In genomic region chr14:100203962-100204834, GRCh38 we compare ENCODE assay signal across 1 cellular context.
TF ChIP-seq lines count a peak whose summit lies in the region.

No MANE protein-coding gene starts in this region.

TF ChIP-seq in HepG2, 621 proteins besides CTCF, POLR2A, EP300 and RAD21 (continued from another document and continues in another):
- TF ChIP-seq, protein P1, sequence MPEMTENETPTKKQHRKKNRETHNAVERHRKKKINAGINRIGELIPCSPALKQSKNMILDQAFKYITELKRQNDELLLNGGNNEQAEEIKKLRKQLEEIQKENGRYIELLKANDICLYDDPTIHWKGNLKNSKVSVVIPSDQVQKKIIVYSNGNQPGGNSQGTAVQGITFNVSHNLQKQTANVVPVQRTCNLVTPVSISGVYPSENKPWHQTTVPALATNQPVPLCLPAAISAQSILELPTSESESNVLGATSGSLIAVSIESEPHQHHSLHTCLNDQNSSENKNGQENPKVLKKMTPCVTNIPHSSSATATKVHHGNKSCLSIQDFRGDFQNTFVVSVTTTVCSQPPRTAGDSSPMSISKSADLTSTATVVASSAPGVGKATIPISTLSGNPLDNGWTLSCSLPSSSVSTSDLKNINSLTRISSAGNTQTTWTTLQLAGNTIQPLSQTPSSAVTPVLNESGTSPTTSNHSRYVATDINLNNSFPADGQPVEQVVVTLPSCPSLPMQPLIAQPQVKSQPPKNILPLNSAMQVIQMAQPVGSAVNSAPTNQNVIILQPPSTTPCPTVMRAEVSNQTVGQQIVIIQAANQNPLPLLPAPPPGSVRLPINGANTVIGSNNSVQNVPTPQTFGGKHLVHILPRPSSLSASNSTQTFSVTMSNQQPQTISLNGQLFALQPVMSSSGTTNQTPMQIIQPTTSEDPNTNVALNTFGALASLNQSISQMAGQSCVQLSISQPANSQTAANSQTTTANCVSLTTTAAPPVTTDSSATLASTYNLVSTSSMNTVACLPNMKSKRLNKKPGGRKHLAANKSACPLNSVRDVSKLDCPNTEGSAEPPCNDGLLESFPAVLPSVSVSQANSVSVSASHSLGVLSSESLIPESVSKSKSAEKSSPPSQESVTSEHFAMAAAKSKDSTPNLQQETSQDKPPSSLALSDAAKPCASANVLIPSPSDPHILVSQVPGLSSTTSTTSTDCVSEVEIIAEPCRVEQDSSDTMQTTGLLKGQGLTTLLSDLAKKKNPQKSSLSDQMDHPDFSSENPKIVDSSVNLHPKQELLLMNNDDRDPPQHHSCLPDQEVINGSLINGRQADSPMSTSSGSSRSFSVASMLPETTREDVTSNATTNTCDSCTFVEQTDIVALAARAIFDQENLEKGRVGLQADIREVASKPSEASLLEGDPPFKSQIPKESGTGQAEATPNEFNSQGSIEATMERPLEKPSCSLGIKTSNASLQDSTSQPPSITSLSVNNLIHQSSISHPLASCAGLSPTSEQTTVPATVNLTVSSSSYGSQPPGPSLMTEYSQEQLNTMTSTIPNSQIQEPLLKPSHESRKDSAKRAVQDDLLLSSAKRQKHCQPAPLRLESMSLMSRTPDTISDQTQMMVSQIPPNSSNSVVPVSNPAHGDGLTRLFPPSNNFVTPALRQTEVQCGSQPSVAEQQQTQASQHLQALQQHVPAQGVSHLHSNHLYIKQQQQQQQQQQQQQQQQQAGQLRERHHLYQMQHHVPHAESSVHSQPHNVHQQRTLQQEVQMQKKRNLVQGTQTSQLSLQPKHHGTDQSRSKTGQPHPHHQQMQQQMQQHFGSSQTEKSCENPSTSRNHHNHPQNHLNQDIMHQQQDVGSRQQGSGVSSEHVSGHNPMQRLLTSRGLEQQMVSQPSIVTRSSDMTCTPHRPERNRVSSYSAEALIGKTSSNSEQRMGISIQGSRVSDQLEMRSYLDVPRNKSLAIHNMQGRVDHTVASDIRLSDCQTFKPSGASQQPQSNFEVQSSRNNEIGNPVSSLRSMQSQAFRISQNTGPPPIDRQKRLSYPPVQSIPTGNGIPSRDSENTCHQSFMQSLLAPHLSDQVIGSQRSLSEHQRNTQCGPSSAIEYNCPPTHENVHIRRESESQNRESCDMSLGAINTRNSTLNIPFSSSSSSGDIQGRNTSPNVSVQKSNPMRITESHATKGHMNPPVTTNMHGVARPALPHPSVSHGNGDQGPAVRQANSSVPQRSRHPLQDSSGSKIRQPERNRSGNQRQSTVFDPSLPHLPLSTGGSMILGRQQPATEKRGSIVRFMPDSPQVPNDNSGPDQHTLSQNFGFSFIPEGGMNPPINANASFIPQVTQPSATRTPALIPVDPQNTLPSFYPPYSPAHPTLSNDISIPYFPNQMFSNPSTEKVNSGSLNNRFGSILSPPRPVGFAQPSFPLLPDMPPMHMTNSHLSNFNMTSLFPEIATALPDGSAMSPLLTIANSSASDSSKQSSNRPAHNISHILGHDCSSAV (CRISPR knock-in tag; IDR thresholded peaks at IDR 0.05; ENCODE audit: borderline replicate concordance) = no peak
- TF ChIP-seq PAWR (CRISPR knock-in tag; IDR thresholded peaks at IDR 0.05; ENCODE audit: borderline replicate concordance) (no peak), ZNF761 (CRISPR knock-in tag; conservative IDR thresholded peaks at IDR 0.05) (no peak), ZKSCAN1 (IDR thresholded peaks at IDR 0.05; ENCODE audit: low read length) (no peak), ZNF747 (CRISPR knock-in tag; IDR thresholded peaks at IDR 0.05; ENCODE audit: borderline replicate concordance) (no peak), ZNF143 (CRISPR knock-in tag; IDR thresholded peaks at IDR 0.05) (no peak), ZNF205 (CRISPR knock-in tag; IDR thresholded peaks at IDR 0.05) (peak; percentile 43; the same call in 1 of the 2 replicates), MBNL3 (CRISPR knock-in tag; conservative IDR thresholded peaks at IDR 0.05) (no peak), RXRA (CRISPR knock-in tag; IDR thresholded peaks at IDR 0.05) (peak; percentile 40; the same call in 1 of the 2 replicates), TBX3 (IDR thresholded peaks at IDR 0.05; ENCODE audit: borderline replicate concordance) (no peak), ZNF607 (CRISPR knock-in tag; IDR thresholded peaks at IDR 0.05; ENCODE audit: borderline replicate concordance) (no peak), DMAP1 (CRISPR knock-in tag; IDR thresholded peaks at IDR 0.05) (peak; percentile 46; the same call in 1 of the 2 replicates), ZNF766 (CRISPR knock-in tag; IDR thresholded peaks at IDR 0.05; ENCODE audit: borderline replicate concordance) (no peak), ZNF44 (CRISPR knock-in tag; IDR thresholded peaks at IDR 0.05) (no peak), ZFP36L1 (CRISPR knock-in tag; IDR thresholded peaks at IDR 0.05) (peak; percentile 70; the same call in 1 of the 2 replicates), ZNF138 (CRISPR knock-in tag; IDR thresholded peaks at IDR 0.05; ENCODE audit: low read depth) (no peak), NFKBIZ (CRISPR knock-in tag; IDR thresholded peaks at IDR 0.05) (0 out of 2 replicates have a peak, but pooled peaks have one; percentile 54), RFX1 (IDR thresholded peaks at IDR 0.05) (no peak), SSRP1 (CRISPR knock-in tag; IDR thresholded peaks at IDR 0.05) (no peak), HHEX (CRISPR knock-in tag; IDR thresholded peaks at IDR 0.05) (no peak), SP4 (CRISPR knock-in tag; IDR thresholded peaks at IDR 0.05) (no peak), MAFK (conservative IDR thresholded peaks at IDR 0.05 in 1 of 2, IDR thresholded peaks at IDR 0.05 in 1 of 2; ENCODE audit: low read length in 2 of 2) (0 out of 4 replicates have a peak, but pooled peaks of 1 of the 2 experiments have one; percentile 5), ZNF296 (CRISPR knock-in tag; conservative IDR thresholded peaks at IDR 0.05) (no peak), TAF15 (IDR thresholded peaks at IDR 0.05; ENCODE audit: low read depth, low read length, poor library complexity, severe bottlenecking) (no peak), ZFAT (CRISPR knock-in tag; conservative IDR thresholded peaks at IDR 0.05) (no peak), ZHX2 (IDR thresholded peaks at IDR 0.05; ENCODE audit: low read depth) (no peak), ZHX2 (CRISPR knock-in tag; IDR thresholded peaks at IDR 0.05; ENCODE audit: borderline replicate concordance) (no peak), JUNB (CRISPR knock-in tag; IDR thresholded peaks at IDR 0.05; ENCODE audit: borderline replicate concordance) (no peak), ZNF484 (CRISPR knock-in tag; IDR thresholded peaks at IDR 0.05; ENCODE audit: borderline replicate concordance, low read depth) (no peak), SNAPC5 (CRISPR knock-in tag; IDR thresholded peaks at IDR 0.05; ENCODE audit: borderline replicate concordance) (no peak), ZNF839 (CRISPR knock-in tag; IDR thresholded peaks at IDR 0.05; ENCODE audit: borderline replicate concordance) (no peak), ETV6 (CRISPR knock-in tag; conservative IDR thresholded peaks at IDR 0.05) (no peak), CCAR2 (optimal IDR thresholded peaks at IDR 0.05; ENCODE audit: low read depth, low read length) (no peak), SRSF9 (IDR thresholded peaks at IDR 0.05; ENCODE audit: borderline replicate concordance, insufficient read depth, low read depth, low read length, poor library complexity, severe bottlenecking) (no peak), NFE2 (CRISPR knock-in tag; IDR thresholded peaks at IDR 0.05) (no peak), CEBPG (CRISPR knock-in tag; IDR thresholded peaks at IDR 0.05) (peak; percentile 98), ASH2L (IDR thresholded peaks at IDR 0.05; ENCODE audit: insufficient read length, low read depth, low read length) (no peak), HOXA3 (CRISPR knock-in tag; IDR thresholded peaks at IDR 0.05) (peak; percentile 71), KDM6A (CRISPR knock-in tag; IDR thresholded peaks at IDR 0.05; ENCODE audit: low read depth) (peak; percentile 73; the same call in 1 of the 2 replicates), NR1H2 (CRISPR knock-in tag; IDR thresholded peaks at IDR 0.05; ENCODE audit: borderline replicate concordance, low read depth) (no peak), ZNF570 (CRISPR knock-in tag; IDR thresholded peaks at IDR 0.05; ENCODE audit: borderline replicate concordance) (no peak)
- TF ChIP-seq, protein P2, sequence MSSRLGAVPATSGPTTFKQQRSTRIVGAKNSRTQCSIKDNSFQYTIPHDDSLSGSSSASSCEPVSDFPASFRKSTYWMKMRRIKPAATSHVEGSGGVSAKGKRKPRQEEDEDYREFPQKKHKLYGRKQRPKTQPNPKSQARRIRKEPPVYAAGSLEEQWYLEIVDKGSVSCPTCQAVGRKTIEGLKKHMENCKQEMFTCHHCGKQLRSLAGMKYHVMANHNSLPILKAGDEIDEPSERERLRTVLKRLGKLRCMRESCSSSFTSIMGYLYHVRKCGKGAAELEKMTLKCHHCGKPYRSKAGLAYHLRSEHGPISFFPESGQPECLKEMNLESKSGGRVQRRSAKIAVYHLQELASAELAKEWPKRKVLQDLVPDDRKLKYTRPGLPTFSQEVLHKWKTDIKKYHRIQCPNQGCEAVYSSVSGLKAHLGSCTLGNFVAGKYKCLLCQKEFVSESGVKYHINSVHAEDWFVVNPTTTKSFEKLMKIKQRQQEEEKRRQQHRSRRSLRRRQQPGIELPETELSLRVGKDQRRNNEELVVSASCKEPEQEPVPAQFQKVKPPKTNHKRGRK (CRISPR knock-in tag; IDR thresholded peaks at IDR 0.05) = no peak
- TF ChIP-seq, protein P3, sequence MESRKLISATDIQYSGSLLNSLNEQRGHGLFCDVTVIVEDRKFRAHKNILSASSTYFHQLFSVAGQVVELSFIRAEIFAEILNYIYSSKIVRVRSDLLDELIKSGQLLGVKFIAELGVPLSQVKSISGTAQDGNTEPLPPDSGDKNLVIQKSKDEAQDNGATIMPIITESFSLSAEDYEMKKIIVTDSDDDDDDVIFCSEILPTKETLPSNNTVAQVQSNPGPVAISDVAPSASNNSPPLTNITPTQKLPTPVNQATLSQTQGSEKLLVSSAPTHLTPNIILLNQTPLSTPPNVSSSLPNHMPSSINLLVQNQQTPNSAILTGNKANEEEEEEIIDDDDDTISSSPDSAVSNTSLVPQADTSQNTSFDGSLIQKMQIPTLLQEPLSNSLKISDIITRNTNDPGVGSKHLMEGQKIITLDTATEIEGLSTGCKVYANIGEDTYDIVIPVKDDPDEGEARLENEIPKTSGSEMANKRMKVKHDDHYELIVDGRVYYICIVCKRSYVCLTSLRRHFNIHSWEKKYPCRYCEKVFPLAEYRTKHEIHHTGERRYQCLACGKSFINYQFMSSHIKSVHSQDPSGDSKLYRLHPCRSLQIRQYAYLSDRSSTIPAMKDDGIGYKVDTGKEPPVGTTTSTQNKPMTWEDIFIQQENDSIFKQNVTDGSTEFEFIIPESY (CRISPR knock-in tag; IDR thresholded peaks at IDR 0.05) = no peak
- TF ChIP-seq, protein P4, sequence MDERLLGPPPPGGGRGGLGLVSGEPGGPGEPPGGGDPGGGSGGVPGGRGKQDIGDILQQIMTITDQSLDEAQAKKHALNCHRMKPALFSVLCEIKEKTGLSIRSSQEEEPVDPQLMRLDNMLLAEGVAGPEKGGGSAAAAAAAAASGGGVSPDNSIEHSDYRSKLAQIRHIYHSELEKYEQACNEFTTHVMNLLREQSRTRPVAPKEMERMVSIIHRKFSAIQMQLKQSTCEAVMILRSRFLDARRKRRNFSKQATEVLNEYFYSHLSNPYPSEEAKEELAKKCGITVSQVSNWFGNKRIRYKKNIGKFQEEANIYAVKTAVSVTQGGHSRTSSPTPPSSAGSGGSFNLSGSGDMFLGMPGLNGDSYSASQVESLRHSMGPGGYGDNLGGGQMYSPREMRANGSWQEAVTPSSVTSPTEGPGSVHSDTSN (CRISPR knock-in tag; IDR thresholded peaks at IDR 0.05) = no peak
